21 cellular contexts compared by ENCODE assay signal in the genomic region with DNA sequence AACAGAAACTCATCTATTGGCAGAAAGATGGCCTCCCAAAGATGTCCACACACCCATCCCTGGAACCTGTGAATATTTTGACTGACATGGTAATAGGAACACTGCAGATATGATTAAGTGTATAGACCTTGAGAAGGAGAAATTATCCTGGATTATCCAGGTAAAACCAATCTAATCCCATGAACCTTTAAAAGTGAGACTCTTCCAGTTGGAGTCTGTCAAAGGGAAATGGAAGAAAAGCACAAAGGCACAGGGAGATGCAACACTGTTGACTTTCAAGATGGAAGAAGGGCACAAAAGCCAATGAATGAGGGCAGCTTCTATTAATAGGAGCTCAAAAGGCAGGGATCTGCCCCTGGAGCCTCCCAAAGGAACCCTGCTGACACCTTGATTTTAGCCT.
DNase-seq lines count a peak whose midpoint lies in the region; ATAC-seq, FAIRE-seq and TF ChIP-seq lines count a peak whose summit lies in the region.
"Had no signal": no experiment of that assay in that cellular context is flagged by ENCODE, and none has a peak within 500 bp of the region (broad histone marks: within the 10 kb centered on the region; RNA-seq: fewer than 3 reads in every experiment).

No MANE protein-coding gene starts in this region.

- TF ChIP-seq CTCF in 22Rv1 (IDR thresholded peaks at IDR 0.05) (no peak), Calu3 (IDR thresholded peaks at IDR 0.05; ENCODE audit: unreplicated experiment) (no peak), astrocyte (IDR thresholded peaks at IDR 0.05; ENCODE audit: insufficient read depth, low read depth, low read length) (no peak), mucosa of descending colon (IDR thresholded peaks at IDR 0.05) (no peak), suprapubic skin (IDR thresholded peaks at IDR 0.05) (no peak)

- POLR2A ChIA-PET in CD8-positive, alpha-beta memory T cell (lab: Charles Lee), result no interaction called here

- peaks cover 0 to 2% (median 0%) of the 10 kb centered on the region in 5 donors for H3K9me3 Mint-ChIP-seq in CD8-positive, alpha-beta memory T cell
- H3K9me3 Mint-ChIP-seq in Calu3 (ENCODE audit: low read depth, unreplicated experiment), result peaks cover 6% of the 10 kb centered on the region
- peaks cover 2% of the 10 kb centered on the region for H3K9me3 Mint-ChIP-seq in astrocyte (ENCODE audit: unreplicated experiment)
- H3K9me3 Mint-ChIP-seq: CD14-positive monocyte had no signal

- H3K4me1 ChIP-seq in CD8-positive, alpha-beta memory T cell (ENCODE audit: insufficient read depth, low read length), result no peaks in the 10 kb centered on the region
- no peaks in the 10 kb centered on the region for H3K4me1 ChIP-seq in astrocyte (ENCODE audit: insufficient read depth, low read length)
- no peaks in the 10 kb centered on the region for H3K4me1 ChIP-seq in mucosa of descending colon (ENCODE audit: low read depth)
- H3K4me1 ChIP-seq in suprapubic skin, result peaks cover 3% of the 10 kb centered on the region
- H3K4me1 ChIP-seq: A549, BE2C, BLaER1 had no signal

- H3K4me3 Mint-ChIP-seq in CD8-positive, alpha-beta memory T cell, result no peak overlapping the region
- H3K4me3 Mint-ChIP-seq in Calu3 (ENCODE audit: low read depth, unreplicated experiment) (no peak overlapping the region), astrocyte (ENCODE audit: unreplicated experiment) (no peak overlapping the region)
- H3K4me3 Mint-ChIP-seq: CD14-positive monocyte; CD4-positive, alpha-beta memory T cell; CD4-positive, CD25-positive, alpha-beta regulatory T cell had no signal

- H2AFZ ChIP-seq in astrocyte (ENCODE audit: low read depth, low read length), result no peak overlapping the region

- peak; percentile 5 for FAIRE-seq in astrocyte (lab: Jason Lieb, UNC)
- FAIRE-seq: A549, D721Med, GM12891 had no signal

- no peaks in the 10 kb centered on the region for H3K4me1 Mint-ChIP-seq in CD8-positive, alpha-beta memory T cell
- peaks cover 19% of the 10 kb centered on the region for H3K4me1 Mint-ChIP-seq in Calu3 (ENCODE audit: low read depth, unreplicated experiment)
- H3K4me1 Mint-ChIP-seq in astrocyte (ENCODE audit: low read depth, unreplicated experiment), result no peaks in the 10 kb centered on the region
- H3K4me1 Mint-ChIP-seq: CD4-positive, alpha-beta memory T cell; CD4-positive, CD25-positive, alpha-beta regulatory T cell had no signal

- no peak for DNase-seq in CD8-positive, alpha-beta memory T cell
- no peak for DNase-seq in Calu3
- DNase-seq in astrocyte (ENCODE audit: low read depth), result no peak
- no peak for DNase-seq in mucosa of descending colon
- DNase-seq in suprapubic skin (ENCODE audit: low spot score in 2 of 2), result no peak
- DNase-seq in DMS53 (lab: John Stamatoyannopoulos, UW), result no peak
- DNase-seq: BE2C; C1 segment of cervical spinal cord; CD4-positive, alpha-beta memory T cell; CD4-positive, CD25-positive, alpha-beta regulatory T cell; DMS79; DND-41; EL; GF-D8 had no signal

- no peak overlapping the region for H3K4me2 ChIP-seq in astrocyte (ENCODE audit: low read length)
- H3K4me2 ChIP-seq: A549, BLaER1 had no signal

- no peaks in the 10 kb centered on the region for H3K27me3 ChIP-seq in CD8-positive, alpha-beta memory T cell (ENCODE audit: insufficient read depth, low read length, poor library complexity, severe bottlenecking)
- no peaks in the 10 kb centered on the region for H3K27me3 ChIP-seq in astrocyte (ENCODE audit: insufficient read depth, low read length)
- no peaks in the 10 kb centered on the region for H3K27me3 ChIP-seq in suprapubic skin
- H3K27me3 ChIP-seq: BE2C had no signal

- H3K27me3 Mint-ChIP-seq in CD8-positive, alpha-beta memory T cell, result peaks cover 0 to 2% of the 10 kb centered on the region in 2 donors
- H3K27me3 Mint-ChIP-seq in Calu3 (ENCODE audit: unreplicated experiment), result no peaks in the 10 kb centered on the region
- H3K27me3 Mint-ChIP-seq in astrocyte (ENCODE audit: low read depth, unreplicated experiment), result no peaks in the 10 kb centered on the region
- H3K27me3 Mint-ChIP-seq: CD4-positive, CD25-positive, alpha-beta regulatory T cell had no signal

- no peaks in the 10 kb centered on the region for H3K36me3 ChIP-seq in CD8-positive, alpha-beta memory T cell (ENCODE audit: insufficient read depth, low read length)
- H3K36me3 ChIP-seq in astrocyte (ENCODE audit: insufficient read depth, low read length) (no peaks in the 10 kb centered on the region), mucosa of descending colon (ENCODE audit: low read depth) (no peaks in the 10 kb centered on the region), suprapubic skin (no peaks in the 10 kb centered on the region)
- H3K36me3 ChIP-seq: BE2C, BLaER1 had no signal

- no peaks in the 10 kb centered on the region for H3K36me3 Mint-ChIP-seq in CD8-positive, alpha-beta memory T cell
- no peaks in the 10 kb centered on the region for H3K36me3 Mint-ChIP-seq in Calu3 (ENCODE audit: insufficient read depth, unreplicated experiment)
- no peaks in the 10 kb centered on the region for H3K36me3 Mint-ChIP-seq in astrocyte (ENCODE audit: low read depth, unreplicated experiment)
- H3K36me3 Mint-ChIP-seq: CD14-positive monocyte; CD4-positive, alpha-beta memory T cell; CD4-positive, CD25-positive, alpha-beta regulatory T cell had no signal

- CTCF ChIA-PET in CD8-positive, alpha-beta memory T cell (lab: Charles Lee), result no interaction called here
- CTCF ChIA-PET in Calu3 (lab: Charles Lee), result no interaction called here

- H4K20me1 ChIP-seq in astrocyte (ENCODE audit: insufficient read depth, low read length), result no peaks in the 10 kb centered on the region
- H4K20me1 ChIP-seq: BLaER1 had no signal

- peak overlapping the region; percentile 37; the same call in 1 of the 2 replicates for H3K27ac ChIP-seq in 22Rv1
- peak overlapping the region; percentile 16 for H3K27ac ChIP-seq in CD8-positive, alpha-beta memory T cell (ENCODE audit: low read depth, low read length)
- H3K27ac ChIP-seq in astrocyte (ENCODE audit: low read depth, low read length), result no peak overlapping the region
- no peak overlapping the region for H3K27ac ChIP-seq in suprapubic skin
- H3K27ac ChIP-seq: A549, BLaER1 had no signal

- H3K9me3 ChIP-seq in CD8-positive, alpha-beta memory T cell (ENCODE audit: low read length), result no peaks in the 10 kb centered on the region
- H3K9me3 ChIP-seq in astrocyte (ENCODE audit: insufficient read depth, low read depth, low read length) (peaks cover 3% of the 10 kb centered on the region), mucosa of descending colon (no peaks in the 10 kb centered on the region), suprapubic skin (no peaks in the 10 kb centered on the region)
- H3K9me3 ChIP-seq: A549, BE2C had no signal

- TF ChIP-seq POLR2A in suprapubic skin (IDR thresholded peaks at IDR 0.05), result no peak

- no peak overlapping the region for H3K27ac Mint-ChIP-seq in CD8-positive, alpha-beta memory T cell
- H3K27ac Mint-ChIP-seq in Calu3 (ENCODE audit: unreplicated experiment) (peak overlapping the region; percentile 12), astrocyte (ENCODE audit: unreplicated experiment) (no peak overlapping the region)
- H3K27ac Mint-ChIP-seq: CD14-positive monocyte; CD4-positive, alpha-beta memory T cell; CD4-positive, CD25-positive, alpha-beta regulatory T cell had no signal

- H3K4me3 ChIP-seq in CD8-positive, alpha-beta memory T cell (ENCODE audit: low read length), result no peak overlapping the region
- H3K4me3 ChIP-seq in astrocyte (ENCODE audit: insufficient read depth, low read depth, low read length) (no peak overlapping the region), mucosa of descending colon (no peak overlapping the region), suprapubic skin (no peak overlapping the region)
- H3K4me3 ChIP-seq: A549, BLaER1 had no signal

- ATAC-seq in mucosa of descending colon (no peak), GM18909 (IDR thresholded peaks at IDR 0.05; ENCODE audit: poor library complexity, unreplicated experiment) (no peak)
- ATAC-seq: A549 had no signal

- no peak overlapping the region for H3K9ac ChIP-seq in astrocyte (ENCODE audit: low read length)
- H3K9ac ChIP-seq: BLaER1 had no signal

- H3K79me2 ChIP-seq in astrocyte (ENCODE audit: insufficient read depth, low read length), result no peaks in the 10 kb centered on the region

- TF ChIP-seq EP300 in suprapubic skin (IDR thresholded peaks at IDR 0.05), result no peak

- intact Hi-C loops in Calu3 (cut with micrococcal nuclease; ENCODE audit: unreplicated experiment), result no loop called here
- intact Hi-C loops in mucosa of descending colon (cut with DNase I, micrococcal nuclease), result no loop called here

- no TSS peak for BruUV-seq in Calu3 (replicated peaks; lab: Mats Ljungman, UMichigan)

Comparison
In these comparisons a context has a peak if more than half of its experiments do, and no peak if none do; other contexts are left out.
1. H3K27ac ChIP-seq: peak in 22Rv1 (single experiment) and CD8-positive, alpha-beta memory T cell (single experiment); none in astrocyte (single experiment) and suprapubic skin (single experiment).